8 cellular contexts compared by ENCODE assay signal in genomic region chr15:41773729-41774061, GRCh38. TPM values are rescaled to one million over a fixed set of nuclear protein-coding genes. Genes with fewer than 3 reads are reported as not detected.
DNase-seq lines count a peak whose midpoint lies in the region; ATAC-seq, FAIRE-seq and TF ChIP-seq lines count a peak whose summit lies in the region.

No MANE protein-coding gene starts in this region.

- TF ChIP-seq CTCF in left ventricle myocardium inferior (IDR thresholded peaks at IDR 0.05; ENCODE audit: borderline replicate concordance) (no peak), K562 (IDR thresholded peaks at IDR 0.05 in 2 of 3, conservative IDR thresholded peaks at IDR 0.05 in 1 of 3; ENCODE audit: insufficient read depth in 2 of 3, low read depth in 1 of 3, low read length in 3 of 3) (no peak), lung (IDR thresholded peaks at IDR 0.05; ENCODE audit: control extremely low read depth, extremely low read depth) (no peak), uterus (IDR thresholded peaks at IDR 0.05) (no peak)

- FAIRE-seq in K562 (lab: Jason Lieb, UNC): no peak

- no peaks in the 10 kb centered on the region for H3K9me1 ChIP-seq in K562 (ENCODE audit: control insufficient read depth, insufficient read depth, low read length)

- in situ Hi-C loops in K562 (cut with MboI): loop anchor here (5.0 kb wide), 1 partner anchor 39 kb away; no protein-coding TSS in a partner anchor

- DNase-seq in left ventricle myocardium inferior: no peak
- no peak for DNase-seq in left cardiac atrium
- DNase-seq in K562 (ENCODE audit: extremely low read depth in 1 of 4, low spot score in 3 of 4): no peak
- DNase-seq in lung (ENCODE audit: low spot score): no peak
- no peak for DNase-seq in uterus
- DNase-seq in hypothalamus (lab: John Stamatoyannopoulos, UW): no peak
- no peak for DNase-seq in GM19240 (ENCODE audit: insufficient read length, low spot score)

- CTCF ChIA-PET in K562 (lab: Yijun Ruan, JAX; ENCODE audit: low intra/inter-chr PET ratio): interaction anchor here (0.6 to 5.6 kb wide), 5 partner anchors 38 to 198 kb away, joined by 3 to 98 read pairs (median 3); no protein-coding TSS in a partner anchor

- peak overlapping the region; percentile 91 for H3K27ac ChIP-seq in left ventricle myocardium inferior (replicated peaks)
- H3K27ac ChIP-seq in K562 (ENCODE audit: extremely low read depth, low read depth, low read length): peak overlapping the region; percentile 70
- H3K27ac ChIP-seq in lung (ENCODE audit: low read depth in 1 of 2, low read length in 1 of 2): peak overlapping the region; percentile 68 to 78
- peak overlapping the region; percentile 87 for H3K27ac ChIP-seq in uterus

- H3K4me2 ChIP-seq in K562 (ENCODE audit: insufficient read depth, low read length): peak overlapping the region; percentile 80

- peaks cover 9% of the 10 kb centered on the region for H3K79me2 ChIP-seq in K562 (ENCODE audit: control insufficient read depth, insufficient read depth, low read length)

- H3K4me1 ChIP-seq in left ventricle myocardium inferior (peaks cover 51% of the 10 kb centered on the region), K562 (replicated peaks in 1 of 2; ENCODE audit: control insufficient read depth in 2 of 2, insufficient read depth in 2 of 2, low read length in 2 of 2) (peaks cover 12 to 30% of the 10 kb centered on the region in 2 experiments), lung (ENCODE audit: control insufficient read depth in 2 of 2, insufficient read depth in 2 of 2, low read length in 2 of 2) (peaks cover 7 to 22% of the 10 kb centered on the region in 2 donors), uterus (peaks cover 6% of the 10 kb centered on the region in 2 donors)

- peak overlapping the region; percentile 70 to 93; a peak in 3 of 4 replicates for H3K9ac ChIP-seq in K562 (ENCODE audit: insufficient read depth in 1 of 2, low read depth in 2 of 2, low read length in 2 of 2)

- H3K27me3 ChIP-seq in left ventricle myocardium inferior (ENCODE audit: low read depth): no peaks in the 10 kb centered on the region
- no peaks in the 10 kb centered on the region; a peak in 1 of 5 replicates for H3K27me3 ChIP-seq in K562 (ENCODE audit: control insufficient read depth in 2 of 2, insufficient read depth in 2 of 2, low read length in 2 of 2)
- H3K27me3 ChIP-seq in lung (ENCODE audit: control insufficient read depth, insufficient read depth): no peaks in the 10 kb centered on the region
- H3K27me3 ChIP-seq in uterus: no peaks in the 10 kb centered on the region

- WGBS in K562 (ENCODE audit: insufficient coverage, low coverage, missing lambda C conversion rate): 5% methylated on average over 7 of the region's 7 CpGs
- 2 to 8% methylated on average over 7 of the region's 7 CpGs for WGBS in lung, 2 donors

- ATAC-seq in left cardiac atrium: no peak
- peak; percentile 2 for ATAC-seq in K562
- ATAC-seq in lung (ENCODE audit: insufficient read depth, low FRiP score): no peak
- ATAC-seq in HG02763 (IDR thresholded peaks at IDR 0.05; ENCODE audit: unreplicated experiment): no peak

- H3K9me3 ChIP-seq in left ventricle myocardium inferior (replicated peaks) (no peaks in the 10 kb centered on the region), K562 (replicated peaks; ENCODE audit: control insufficient read depth, insufficient read depth, low read depth, low read length) (no peaks in the 10 kb centered on the region), lung (ENCODE audit: control insufficient read depth in 2 of 2, insufficient read depth in 1 of 2, low read length in 1 of 2) (no peaks in the 10 kb centered on the region), uterus (no peaks in the 10 kb centered on the region)

- no peak for TF ChIP-seq POLR2A in K562 (conservative IDR thresholded peaks at IDR 0.05)
- no peak for TF ChIP-seq POLR2A in uterus (IDR thresholded peaks at IDR 0.05)

- intact Hi-C loops in left ventricle myocardium inferior (cut with micrococcal nuclease): loop anchor here (2.0 to 10.0 kb wide), 2 partner anchors 37 to 131 kb away; no protein-coding TSS in a partner anchor
- intact Hi-C loops in left cardiac atrium (cut with DNase I): loop anchor here (2.0 to 10.0 kb wide), 4 partner anchors 37 to 211 kb away; no protein-coding TSS in a partner anchor
- intact Hi-C loops in K562 (cut with micrococcal nuclease): loop anchor here (2.0 to 5.0 kb wide), 2 partner anchors 131 to 216 kb away; partner anchors contain the start of gene TYRO3
- intact Hi-C loops in uterus (cut with DNase I; ENCODE audit: low total_unique reads): loop anchor here (5.0 kb wide), 1 partner anchor 39 kb away; no protein-coding TSS in a partner anchor

- no peak for TF ChIP-seq EP300 in K562 (IDR thresholded peaks at IDR 0.05; ENCODE audit: low read length)

- POLR2A ChIA-PET in K562 (lab: Yijun Ruan, JAX): interaction anchor here (0.5 to 2.6 kb wide), 18 partner anchors 9 to 132 kb away, joined by 3 to 15 read pairs (median 6); no protein-coding TSS in a partner anchor

- TSS peak; percentile 77 for BruUV-seq in K562 (replicated peaks; lab: Mats Ljungman, UMichigan)

- no peaks in the 10 kb centered on the region; the same call in 1 of the 2 replicates for H4K20me1 ChIP-seq in K562 (replicated peaks; ENCODE audit: control insufficient read depth, insufficient read depth, low read length)

- H2AFZ ChIP-seq in K562 (ENCODE audit: low read depth, low read length): peak overlapping the region; percentile 76

- no peaks in the 10 kb centered on the region for H3K36me3 ChIP-seq in left ventricle myocardium inferior
- H3K36me3 ChIP-seq in K562 (ENCODE audit: control insufficient read depth, insufficient read depth, low read length): peaks cover 8% of the 10 kb centered on the region; the same call in 1 of the 3 replicates
- H3K36me3 ChIP-seq in lung (ENCODE audit: control insufficient read depth in 2 of 2, insufficient read depth in 2 of 2, low read length in 2 of 2): no peaks in the 10 kb centered on the region
- no peaks in the 10 kb centered on the region for H3K36me3 ChIP-seq in uterus

- H3K4me3 ChIP-seq in left ventricle myocardium inferior (peak overlapping the region; percentile 90), K562 (peak overlapping the region; percentile 54), lung (no peak overlapping the region), uterus (peak overlapping the region; percentile 55 to 71)

- no peak for TF ChIP-seq RAD21 in K562 (CRISPR knock-in tag; conservative IDR thresholded peaks at IDR 0.05 in 1 of 2, IDR thresholded peaks at IDR 0.05 in 1 of 2)

TF ChIP-seq in K562, 482 proteins besides CTCF, POLR2A, EP300 and RAD21 (continues in another document):
- TF ChIP-seq FOXM1 (IDR thresholded peaks at IDR 0.05; ENCODE audit: low read depth): no peak
- TF ChIP-seq FOXM1 (CRISPR knock-in tag; IDR thresholded peaks at IDR 0.05; ENCODE audit: low read depth): no peak
- no peak for TF ChIP-seq ZNF79 (CRISPR knock-in tag; IDR thresholded peaks at IDR 0.05; ENCODE audit: low read depth)
- no peak for TF ChIP-seq ELF4 (CRISPR knock-in tag; IDR thresholded peaks at IDR 0.05)
- no peak for TF ChIP-seq ZBTB1 (CRISPR knock-in tag; IDR thresholded peaks at IDR 0.05; ENCODE audit: borderline replicate concordance, low read depth)
- no peak for TF ChIP-seq RHOXF2B (CRISPR knock-in tag; conservative IDR thresholded peaks at IDR 0.05)

RNA-seq across cellular contexts. Expression of gene MAPKBP1, which starts 0.6 kb away (rescaled TPM):
- total RNA-seq in left ventricle myocardium inferior: 13.6 TPM
- 10 to 100 TPM; 13.9 to 19.0 TPM for total RNA-seq in left cardiac atrium
- total RNA-seq in K562 (2011; cell fraction: chromatin; rRNA removed; ENCODE audit: low replicate concordance): 65.0 and 134 TPM in 2 replicates
- 51.1 and 51.4 TPM in 2 replicates for total RNA-seq in K562 (2011; cell fraction: nucleolus; rRNA removed)
- total RNA-seq in K562 (2011; cell fraction: nucleoplasm; rRNA removed): 45.8 and 52.1 TPM in 2 replicates
- total RNA-seq in K562 (2014; rRNA removed): 4.1 and 5.3 TPM in 2 replicates
- 4.5 and 4.6 TPM in 2 replicates for total RNA-seq in K562 (2014; rRNA removed; fragmentation: Illumina TruSeq; extraction: Trizol)
- total RNA-seq in K562 (2015; rRNA removed; fragmentation: Illumina TruSeq; extraction: Trizol): 5.7 and 5.8 TPM in 2 replicates
- total RNA-seq in K562 (2021): 9.5 and 9.6 TPM in 2 replicates
- polyA plus RNA-seq in K562 (2011; rRNA removed): 3.4 and 4.4 TPM in 2 replicates
- 2.2 and 3.6 TPM in 2 replicates for polyA plus RNA-seq in K562 (2011; cell fraction: cytosol; rRNA removed)
- 24.5 and 27.3 TPM in 2 replicates for polyA plus RNA-seq in K562 (2011; cell fraction: nucleus; rRNA removed)
- 5.8 and 7.2 TPM in 2 replicates for polyA plus RNA-seq in K562 (2012)
- polyA plus RNA-seq in K562 (2014; fragmentation: Illumina TruSeq; extraction: Trizol): 4.8 and 5.4 TPM in 2 replicates
- polyA plus RNA-seq in K562 (2014; fragmentation: Nextera tagmentation; extraction: Ambion mirVana): under 1 TPM; 0.15 to 0.28 TPM
- polyA plus RNA-seq in K562 (2014; rRNA removed): 5.2 and 7.1 TPM in 2 replicates
- polyA minus RNA-seq in K562 (2011; rRNA and poly(A)+ RNA removed): 7.0 and 9.2 TPM in 2 replicates
- 2.7 and 5.9 TPM in 2 replicates for polyA minus RNA-seq in K562 (2011; cell fraction: cytosol; rRNA and poly(A)+ RNA removed)
- polyA minus RNA-seq in K562 (2011; cell fraction: nucleus; rRNA and poly(A)+ RNA removed): 22.8 and 29.4 TPM in 2 replicates
- total RNA-seq in lung: 10 to 100 TPM; 20.2 to 25.7 TPM
- 10 to 100 TPM in 1 of 2 donors, 1 to 10 TPM in 1; 7.2 to 12.6 TPM for polyA plus RNA-seq in lung
- total RNA-seq in uterus: 10 to 100 TPM in 3 of 4 donors, 1 to 10 TPM in 1; 5.9 to 56.2 (median 23.5) TPM

RNA-seq across cellular contexts. Expression of gene JMJD7, which starts 54.2 kb away (rescaled TPM):
- total RNA-seq in left ventricle myocardium inferior (12.1 TPM), left cardiac atrium (10 to 100 TPM in 1 of 2 donors, 1 to 10 TPM in 1; 8.8 to 11.7 TPM), K562 (2014; rRNA removed) (6.1 and 11.3 TPM in 2 replicates), K562 (2014; rRNA removed; fragmentation: Illumina TruSeq; extraction: Trizol) (3.2 and 3.8 TPM in 2 replicates), K562 (2015; rRNA removed; fragmentation: Illumina TruSeq; extraction: Trizol) (4.3 and 5.3 TPM in 2 replicates), K562 (2021) (12.2 and 13.1 TPM in 2 replicates), lung (10 to 100 TPM; 13.2 to 28.1 TPM), uterus (10 to 100 TPM in 2 of 4 donors, 1 to 10 TPM in 1, under 1 TPM in 1; 0.59 to 27.2 (median 9.8) TPM)
- 7.0 and 13.8 TPM in 2 replicates for total RNA-seq in K562 (2011; cell fraction: chromatin; rRNA removed; ENCODE audit: low replicate concordance)
- 7.2 and 8.5 TPM in 2 replicates for total RNA-seq in K562 (2011; cell fraction: nucleolus; rRNA removed)
- total RNA-seq in K562 (2011; cell fraction: nucleoplasm; rRNA removed): 12.6 and 15.4 TPM in 2 replicates
- polyA plus RNA-seq in K562 (2011; rRNA removed) (7.9 and 8.8 TPM in 2 replicates), K562 (2014; fragmentation: Illumina TruSeq; extraction: Trizol) (6.8 and 9.4 TPM in 2 replicates), K562 (2014; fragmentation: Nextera tagmentation; extraction: Ambion mirVana) (1 to 10 TPM; 1.2 to 2.9 TPM), K562 (2014; rRNA removed) (9.7 and 13.9 TPM in 2 replicates), lung (10 to 100 TPM; 16.6 to 26.0 TPM)
- 8.0 and 19.6 TPM in 2 replicates for polyA plus RNA-seq in K562 (2011; cell fraction: cytosol; rRNA removed)
- polyA plus RNA-seq in K562 (2011; cell fraction: nucleus; rRNA removed): 18.0 and 36.7 TPM in 2 replicates
- 7.7 and 16.3 TPM in 2 replicates for polyA plus RNA-seq in K562 (2012)
- 0.60 and 3.0 TPM in 2 replicates for polyA minus RNA-seq in K562 (2011; rRNA and poly(A)+ RNA removed)
- polyA minus RNA-seq in K562 (2011; cell fraction: cytosol; rRNA and poly(A)+ RNA removed): 4.1 and 4.4 TPM in 2 replicates
- 4.0 and 4.7 TPM in 2 replicates for polyA minus RNA-seq in K562 (2011; cell fraction: nucleus; rRNA and poly(A)+ RNA removed)
